Comparison of ENCODE assay signal across 24 cellular contexts in the genomic region with DNA sequence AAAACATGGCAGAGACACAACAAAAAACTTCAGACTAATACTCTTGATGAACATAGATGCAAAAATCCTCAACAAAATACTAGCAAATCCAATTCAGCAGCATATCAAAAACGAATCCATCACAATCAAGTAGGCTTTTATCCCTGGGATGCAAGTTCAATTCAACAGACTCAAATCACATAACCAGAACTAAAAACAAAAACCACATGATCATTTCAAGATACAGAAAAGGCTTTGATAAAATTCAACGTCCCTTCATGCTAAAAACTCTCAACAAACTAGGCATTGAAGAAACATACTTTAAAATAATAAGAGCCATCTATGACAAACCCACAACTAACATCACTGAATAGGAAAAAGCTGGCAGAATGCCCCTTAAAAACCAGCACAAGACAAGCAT.
A peak's percentile ranks its signal among the peaks of the same experiment; 100 is the strongest.
DNase-seq lines count a peak whose midpoint lies in the region.
"Had no signal": no experiment of that assay in that cellular context is flagged by ENCODE, and none has a peak within 500 bp of the region (broad histone marks: within the 10 kb centered on the region; RNA-seq: fewer than 3 reads in every experiment).

No MANE protein-coding gene starts in this region.

- DNase-seq in epidermal melanocyte (ENCODE audit: insufficient read length, low spot score), result peak; percentile 18
- peak; percentile 96 for DNase-seq in foreskin melanocyte
- no peak for DNase-seq in activated CD4-positive, alpha-beta T cell treated with anti-CD3 and anti-CD28 coated beads for 1 hour
- no peak for DNase-seq in effector CD8-positive, alpha-beta T cell (lab: John Stamatoyannopoulos, UW)
- DNase-seq: 8988T; ACHN; AML-193; BE2C; C1 segment of cervical spinal cord; Caco-2; Calu3; CD4-positive, alpha-beta memory T cell; CD4-positive, alpha-beta T cell; CD4-positive, CD25-positive, alpha-beta regulatory T cell; CD8-positive, alpha-beta memory T cell; CD8-positive, alpha-beta T cell; COR-L47; DMS 273 treated with DMSO at 0.1 percent for 48 hours; DMS153; DMS53; DMS79; DMS79 treated with DMSO at 0.1 percent for 48 hours; DND-41; EL had no signal

Comparison
In these comparisons a context has a peak if more than half of its experiments do, and no peak if none do; other contexts are left out.
1. DNase-seq: peak in epidermal melanocyte (single experiment) and foreskin melanocyte (single experiment); none in activated CD4-positive, alpha-beta T cell treated with anti-CD3 and anti-CD28 coated beads for 1 hour (single experiment) and effector CD8-positive, alpha-beta T cell (single experiment).